In genomic region chr20:4740774-4741431, GRCh38 we compare ENCODE assay signal across 8 cellular contexts. TPM values are rescaled to one million over a fixed set of nuclear protein-coding genes. Genes with fewer than 3 reads are reported as not detected.
A peak's percentile ranks its signal among the peaks of the same experiment; 100 is the strongest.
DNase-seq lines count a peak whose midpoint lies in the region; ATAC-seq and TF ChIP-seq lines count a peak whose summit lies in the region.

No MANE protein-coding gene starts in this region.

- no peaks in the 10 kb centered on the region for H3K36me3 ChIP-seq in ovary
- H3K36me3 ChIP-seq in uterus, result no peaks in the 10 kb centered on the region

- no peak overlapping the region for H3K4me3 ChIP-seq in epithelial cell of proximal tubule (ENCODE audit: low read depth, low read length)
- no peak overlapping the region for H3K4me3 ChIP-seq in ovary
- no peak overlapping the region for H3K4me3 ChIP-seq in uterus

- H3K27me3 ChIP-seq in ovary, result no peaks in the 10 kb centered on the region
- no peaks in the 10 kb centered on the region for H3K27me3 ChIP-seq in uterus

- DNase-seq in NCI-H524 (lab: John Stamatoyannopoulos, UW) (peak; percentile 43 to 66), NCI-H524 treated with DMSO at 0.1 percent for 48 hours (lab: John Stamatoyannopoulos, UW) (no peak), NCI-H69 (lab: John Stamatoyannopoulos, UW) (peak; percentile 60), epithelial cell of proximal tubule (ENCODE audit: low read depth) (no peak), ovary (peak in 3 of 5 donors; percentile 44 to 50 (median 48)), uterus (peak; percentile 37 to 44)
- peak; percentile 28 to 46 for DNase-seq in activated CD8-positive, alpha-beta memory T cell treated with anti-CD3 and anti-CD28 coated beads for 4 hours (ENCODE audit: low read depth in 2 of 2)

- TF ChIP-seq EP300 in ovary (IDR thresholded peaks at IDR 0.05), result no peak

- intact Hi-C loops in ovary (cut with DNase I), result no loop called here
- intact Hi-C loops in uterus (cut with DNase I; ENCODE audit: low total_unique reads), result no loop called here

- no peak overlapping the region for H3K27ac ChIP-seq in ovary
- H3K27ac ChIP-seq in uterus, result no peak overlapping the region

- H3K9me3 ChIP-seq in ovary, result no peaks in the 10 kb centered on the region
- no peaks in the 10 kb centered on the region for H3K9me3 ChIP-seq in uterus

- TF ChIP-seq CTCF in epithelial cell of proximal tubule (conservative IDR thresholded peaks at IDR 0.05; ENCODE audit: low read depth, low read length) (peak; percentile 84), ovary (IDR thresholded peaks at IDR 0.05) (peak; percentile 21 to 36 (median 35)), uterus (IDR thresholded peaks at IDR 0.05) (peak; percentile 22 to 67 (median 48))

- WGBS in ovary, 3 donors, result 33 to 36% (median 33%) methylated on average over 10 of the region's 10 CpGs

- TF ChIP-seq POLR2A in ovary (IDR thresholded peaks at IDR 0.05) (no peak), uterus (IDR thresholded peaks at IDR 0.05) (no peak)

- no peaks in the 10 kb centered on the region for H3K4me1 ChIP-seq in ovary (ENCODE audit: insufficient read depth)
- no peaks in the 10 kb centered on the region for H3K4me1 ChIP-seq in uterus

- no peak for ATAC-seq in HG02840 (IDR thresholded peaks at IDR 0.05; ENCODE audit: low FRiP score, unreplicated experiment)

RNA-seq across cellular contexts. Expression of gene PRND, which starts 19.2 kb away (rescaled TPM):
- total RNA-seq in epithelial cell of proximal tubule (not detected in 2 replicates), ovary (under 1 TPM in 4 of 7 donors, not detected in 3; 0.05 to 0.24 (median 0.09) TPM), uterus (10 to 100 TPM in 1 of 4 donors, 1 to 10 TPM in 2, not detected in 1; 1.0 to 14.9 (median 1.8) TPM)
- polyA plus RNA-seq in ovary, result under 1 TPM; 0.18 to 0.47 TPM

RNA-seq across cellular contexts. Expression of gene PRNP, which starts 54.6 kb away (rescaled TPM):
- 55.0 and 60.2 TPM in 2 replicates for total RNA-seq in epithelial cell of proximal tubule
- 100 to 1,000 TPM; 130 to 179 (median 161) TPM for total RNA-seq in ovary
- 100 to 1,000 TPM; 130 to 260 TPM for polyA plus RNA-seq in ovary
- 100 to 1,000 TPM; 115 to 192 (median 150) TPM for total RNA-seq in uterus

Comparison
In these comparisons a context has a peak if more than half of its experiments do, and no peak if none do; other contexts are left out.
1. DNase-seq: peak in NCI-H524 (2 of 2), NCI-H69 (single experiment), activated CD8-positive, alpha-beta memory T cell treated with anti-CD3 and anti-CD28 coated beads for 4 hours (2 of 2), ovary (3 of 5) and uterus (2 of 2); none in NCI-H524 treated with DMSO at 0.1 percent for 48 hours (single experiment) and epithelial cell of proximal tubule (single experiment).
2. Peak in every context shown above with its lines, with median percentiles within 50 percentile points of each other: CTCF ChIP-seq.